ENCODE assay signal across 1 cellular context in the genomic region with DNA sequence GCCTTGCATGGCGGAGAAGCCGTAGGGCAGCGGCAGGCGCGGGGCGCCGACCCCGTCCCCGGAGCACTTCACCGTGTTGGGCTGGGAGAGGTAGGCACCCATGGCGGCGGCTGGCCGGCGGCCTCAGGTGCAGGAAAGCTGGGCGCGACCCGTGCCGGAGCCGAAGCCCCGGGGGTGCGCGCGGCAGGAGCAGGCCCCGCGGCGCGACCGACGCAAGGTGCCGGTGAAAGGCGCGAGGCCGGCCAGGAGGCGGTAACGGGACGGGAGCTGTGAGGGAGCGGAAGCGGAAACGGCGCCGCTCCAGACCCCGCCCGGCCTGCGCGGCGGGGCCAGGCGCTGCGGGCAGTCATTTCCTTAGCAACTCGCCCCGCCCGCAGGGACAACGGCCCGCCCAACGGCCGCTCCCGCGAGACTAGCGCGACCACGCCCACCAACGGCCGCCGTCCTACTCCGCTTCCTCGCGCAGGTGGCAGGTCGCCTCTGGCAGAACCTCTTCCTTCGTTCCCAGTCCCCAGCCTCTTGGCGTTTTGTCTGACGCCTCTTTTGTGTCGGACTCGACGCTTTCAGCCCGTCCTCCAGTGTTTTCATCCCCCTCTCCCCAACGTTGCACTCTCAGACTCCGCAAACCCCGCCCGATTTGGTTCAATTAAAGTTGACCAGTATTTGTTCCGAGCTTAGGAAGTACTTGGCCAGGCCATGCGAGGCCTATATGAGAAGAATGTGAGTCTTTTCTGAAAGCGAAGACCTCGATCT.
TF ChIP-seq lines count a peak whose summit lies in the region.

A gene with protein sequence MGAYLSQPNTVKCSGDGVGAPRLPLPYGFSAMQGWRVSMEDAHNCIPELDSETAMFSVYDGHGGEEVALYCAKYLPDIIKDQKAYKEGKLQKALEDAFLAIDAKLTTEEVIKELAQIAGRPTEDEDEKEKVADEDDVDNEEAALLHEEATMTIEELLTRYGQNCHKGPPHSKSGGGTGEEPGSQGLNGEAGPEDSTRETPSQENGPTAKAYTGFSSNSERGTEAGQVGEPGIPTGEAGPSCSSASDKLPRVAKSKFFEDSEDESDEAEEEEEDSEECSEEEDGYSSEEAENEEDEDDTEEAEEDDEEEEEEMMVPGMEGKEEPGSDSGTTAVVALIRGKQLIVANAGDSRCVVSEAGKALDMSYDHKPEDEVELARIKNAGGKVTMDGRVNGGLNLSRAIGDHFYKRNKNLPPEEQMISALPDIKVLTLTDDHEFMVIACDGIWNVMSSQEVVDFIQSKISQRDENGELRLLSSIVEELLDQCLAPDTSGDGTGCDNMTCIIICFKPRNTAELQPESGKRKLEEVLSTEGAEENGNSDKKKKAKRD (minus strand): TSS at position 271 of the 753 bp plus-strand sequence. CDS start 169 bp downstream, at position 102.

TF ChIP-seq in HepG2, 621 proteins besides CTCF, POLR2A, EP300 and RAD21 (continued from another document and continues in another):
- TF ChIP-seq TRAFD1 (CRISPR knock-in tag; IDR thresholded peaks at IDR 0.05; ENCODE audit: borderline replicate concordance) = 0 out of 2 replicates have a peak, but pooled peaks have one; percentile 54
- TF ChIP-seq CCAR2 (optimal IDR thresholded peaks at IDR 0.05; ENCODE audit: low read depth, low read length) = peak; percentile 84
- TF ChIP-seq, protein P1, sequence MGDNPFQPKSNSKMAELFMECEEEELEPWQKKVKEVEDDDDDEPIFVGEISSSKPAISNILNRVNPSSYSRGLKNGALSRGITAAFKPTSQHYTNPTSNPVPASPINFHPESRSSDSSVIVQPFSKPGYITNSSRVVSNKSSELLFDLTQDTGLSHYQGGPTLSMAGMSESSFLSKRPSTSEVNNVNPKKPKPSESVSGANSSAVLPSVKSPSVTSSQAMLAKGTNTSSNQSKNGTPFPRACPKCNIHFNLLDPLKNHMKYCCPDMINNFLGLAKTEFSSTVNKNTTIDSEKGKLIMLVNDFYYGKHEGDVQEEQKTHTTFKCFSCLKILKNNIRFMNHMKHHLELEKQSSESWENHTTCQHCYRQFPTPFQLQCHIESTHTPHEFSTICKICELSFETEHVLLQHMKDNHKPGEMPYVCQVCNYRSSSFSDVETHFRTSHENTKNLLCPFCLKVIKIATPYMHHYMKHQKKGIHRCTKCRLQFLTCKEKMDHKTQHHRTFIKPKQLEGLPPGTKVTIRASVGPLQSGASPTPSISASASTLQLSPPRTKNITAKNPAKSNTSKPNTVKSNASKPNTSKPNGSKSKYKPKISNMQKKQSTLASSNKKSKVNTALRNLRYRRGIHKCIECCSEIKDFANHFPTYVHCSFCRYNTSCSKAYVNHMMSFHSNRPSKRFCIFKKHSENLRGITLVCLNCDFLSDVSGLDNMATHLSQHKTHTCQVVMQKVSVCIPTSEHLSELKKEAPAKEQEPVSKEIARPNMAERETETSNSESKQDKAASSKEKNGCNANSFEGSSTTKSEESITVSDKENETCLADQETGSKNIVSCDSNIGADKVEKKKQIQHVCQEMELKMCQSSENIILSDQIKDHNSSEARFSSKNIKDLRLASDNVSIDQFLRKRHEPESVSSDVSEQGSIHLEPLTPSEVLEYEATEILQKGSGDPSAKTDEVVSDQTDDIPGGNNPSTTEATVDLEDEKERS (CRISPR knock-in tag; IDR thresholded peaks at IDR 0.05) = peak; percentile 73; the same call in 1 of the 2 replicates
- TF ChIP-seq SYNCRIP (IDR thresholded peaks at IDR 0.05; ENCODE audit: insufficient read depth, low read depth, low read length) = no peak
- TF ChIP-seq ZBTB26 (CRISPR knock-in tag; IDR thresholded peaks at IDR 0.05; ENCODE audit: borderline replicate concordance) = peak; percentile 74; the same call in 1 of the 2 replicates
- peak; percentile 31; the same call in 1 of the 2 replicates for TF ChIP-seq TBX3 (IDR thresholded peaks at IDR 0.05; ENCODE audit: borderline replicate concordance)
- peak; percentile 99 for TF ChIP-seq TAF1 (CRISPR knock-in tag; IDR thresholded peaks at IDR 0.05)
- peak; percentile 57 for TF ChIP-seq ZNF317 (CRISPR knock-in tag; IDR thresholded peaks at IDR 0.05)
- no peak for TF ChIP-seq ZFP36 (IDR thresholded peaks at IDR 0.05; ENCODE audit: borderline replicate concordance, low read depth, low read length, partially characterized antibody)
- no peak for TF ChIP-seq ZNF562 (CRISPR knock-in tag; IDR thresholded peaks at IDR 0.05; ENCODE audit: borderline replicate concordance)
- peak; percentile 74 for TF ChIP-seq ELF1 (CRISPR knock-in tag; IDR thresholded peaks at IDR 0.05)
- peak; percentile 19; the same call in 1 of the 2 replicates for TF ChIP-seq FOXM1 (CRISPR knock-in tag; IDR thresholded peaks at IDR 0.05)
- peak; percentile 88; the same call in 1 of the 2 replicates for TF ChIP-seq MXD1 (CRISPR knock-in tag; IDR thresholded peaks at IDR 0.05)
- peak; percentile 92 for TF ChIP-seq SALL1 (CRISPR knock-in tag; IDR thresholded peaks at IDR 0.05)
- no peak for TF ChIP-seq SNRNP70 (IDR thresholded peaks at IDR 0.05; ENCODE audit: low read depth, low read length)
- no peak for TF ChIP-seq HOXA7 (CRISPR knock-in tag; IDR thresholded peaks at IDR 0.05)
- no peak for TF ChIP-seq BCLAF1 (IDR thresholded peaks at IDR 0.05)
- TF ChIP-seq TRIM24 (CRISPR knock-in tag; IDR thresholded peaks at IDR 0.05) = no peak
- TF ChIP-seq FIP1L1 (IDR thresholded peaks at IDR 0.05; ENCODE audit: borderline replicate concordance, insufficient read depth, low read depth, low read length) = peak; percentile 83; the same call in 1 of the 2 replicates
- peak; percentile 75; the same call in 1 of the 2 replicates for TF ChIP-seq TFE3 (CRISPR knock-in tag; IDR thresholded peaks at IDR 0.05)
- no peak; the same call in 1 of the 2 replicates for TF ChIP-seq ZNF746 (CRISPR knock-in tag; IDR thresholded peaks at IDR 0.05)
- no peak for TF ChIP-seq SRF (IDR thresholded peaks at IDR 0.05; ENCODE audit: low read depth, low read length)
- peak; percentile 99 for TF ChIP-seq POLR2AphosphoS5 (IDR thresholded peaks at IDR 0.05; ENCODE audit: low read depth, low read length)
- peak; percentile 89 for TF ChIP-seq SNAPC2 (CRISPR knock-in tag; IDR thresholded peaks at IDR 0.05)
- peak; percentile 62; the same call in 1 of the 2 replicates for TF ChIP-seq ZNF33B (CRISPR knock-in tag; IDR thresholded peaks at IDR 0.05)
- TF ChIP-seq MIER3 (CRISPR knock-in tag; IDR thresholded peaks at IDR 0.05; ENCODE audit: borderline replicate concordance) = peak; percentile 51; the same call in 1 of the 2 replicates
- peak; percentile 48; the same call in 1 of the 2 replicates for TF ChIP-seq CREM (IDR thresholded peaks at IDR 0.05)
- TF ChIP-seq CREM (CRISPR knock-in tag; IDR thresholded peaks at IDR 0.05) = no peak
- peak; percentile 97 for TF ChIP-seq ZNF761 (CRISPR knock-in tag; conservative IDR thresholded peaks at IDR 0.05)
- TF ChIP-seq AGO1 (IDR thresholded peaks at IDR 0.05; ENCODE audit: low read depth, low read length, poor library complexity, severe bottlenecking) = peak; percentile 59
- no peak; the same call in 1 of the 2 replicates for TF ChIP-seq FOXK1 (CRISPR knock-in tag; IDR thresholded peaks at IDR 0.05; ENCODE audit: borderline replicate concordance, low read depth)
- TF ChIP-seq, protein P2, sequence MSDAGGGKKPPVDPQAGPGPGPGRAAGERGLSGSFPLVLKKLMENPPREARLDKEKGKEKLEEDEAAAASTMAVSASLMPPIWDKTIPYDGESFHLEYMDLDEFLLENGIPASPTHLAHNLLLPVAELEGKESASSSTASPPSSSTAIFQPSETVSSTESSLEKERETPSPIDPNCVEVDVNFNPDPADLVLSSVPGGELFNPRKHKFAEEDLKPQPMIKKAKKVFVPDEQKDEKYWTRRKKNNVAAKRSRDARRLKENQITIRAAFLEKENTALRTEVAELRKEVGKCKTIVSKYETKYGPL (CRISPR knock-in tag; IDR thresholded peaks at IDR 0.05) = no peak; the same call in 1 of the 2 replicates
- TF ChIP-seq NR2C2 (CRISPR knock-in tag; IDR thresholded peaks at IDR 0.05; ENCODE audit: borderline replicate concordance) = peak; percentile 83
- TF ChIP-seq ZNF496 (CRISPR knock-in tag; IDR thresholded peaks at IDR 0.05; ENCODE audit: insufficient replicate concordance) = no peak
- TF ChIP-seq ZNF33A (CRISPR knock-in tag; IDR thresholded peaks at IDR 0.05; ENCODE audit: borderline replicate concordance) = no peak
- peak; percentile 99 for TF ChIP-seq POLR2G (IDR thresholded peaks at IDR 0.05; ENCODE audit: low read depth, low read length)
- 0 out of 2 replicates have a peak, but pooled peaks have one; percentile 58 for TF ChIP-seq ZBTB7A (CRISPR knock-in tag; IDR thresholded peaks at IDR 0.05)
- no peak for TF ChIP-seq STAT5B (CRISPR knock-in tag; IDR thresholded peaks at IDR 0.05)
- TF ChIP-seq, protein P3, sequence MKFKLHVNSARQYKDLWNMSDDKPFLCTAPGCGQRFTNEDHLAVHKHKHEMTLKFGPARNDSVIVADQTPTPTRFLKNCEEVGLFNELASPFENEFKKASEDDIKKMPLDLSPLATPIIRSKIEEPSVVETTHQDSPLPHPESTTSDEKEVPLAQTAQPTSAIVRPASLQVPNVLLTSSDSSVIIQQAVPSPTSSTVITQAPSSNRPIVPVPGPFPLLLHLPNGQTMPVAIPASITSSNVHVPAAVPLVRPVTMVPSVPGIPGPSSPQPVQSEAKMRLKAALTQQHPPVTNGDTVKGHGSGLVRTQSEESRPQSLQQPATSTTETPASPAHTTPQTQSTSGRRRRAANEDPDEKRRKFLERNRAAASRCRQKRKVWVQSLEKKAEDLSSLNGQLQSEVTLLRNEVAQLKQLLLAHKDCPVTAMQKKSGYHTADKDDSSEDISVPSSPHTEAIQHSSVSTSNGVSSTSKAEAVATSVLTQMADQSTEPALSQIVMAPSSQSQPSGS (CRISPR knock-in tag; IDR thresholded peaks at IDR 0.05) = no peak; the same call in 1 of the 2 replicates
- no peak for TF ChIP-seq TCF7L2 (IDR thresholded peaks at IDR 0.05; ENCODE audit: low read depth, low read length)
- TF ChIP-seq, protein P4, sequence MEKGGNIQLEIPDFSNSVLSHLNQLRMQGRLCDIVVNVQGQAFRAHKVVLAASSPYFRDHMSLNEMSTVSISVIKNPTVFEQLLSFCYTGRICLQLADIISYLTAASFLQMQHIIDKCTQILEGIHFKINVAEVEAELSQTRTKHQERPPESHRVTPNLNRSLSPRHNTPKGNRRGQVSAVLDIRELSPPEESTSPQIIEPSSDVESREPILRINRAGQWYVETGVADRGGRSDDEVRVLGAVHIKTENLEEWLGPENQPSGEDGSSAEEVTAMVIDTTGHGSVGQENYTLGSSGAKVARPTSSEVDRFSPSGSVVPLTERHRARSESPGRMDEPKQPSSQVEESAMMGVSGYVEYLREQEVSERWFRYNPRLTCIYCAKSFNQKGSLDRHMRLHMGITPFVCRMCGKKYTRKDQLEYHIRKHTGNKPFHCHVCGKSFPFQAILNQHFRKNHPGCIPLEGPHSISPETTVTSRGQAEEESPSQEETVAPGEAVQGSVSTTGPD (CRISPR knock-in tag; IDR thresholded peaks at IDR 0.05) = no peak
- TF ChIP-seq ZNF790 (CRISPR knock-in tag; IDR thresholded peaks at IDR 0.05; ENCODE audit: borderline replicate concordance) = peak; percentile 73; the same call in 1 of the 2 replicates
- peak; percentile 93; the same call in 1 of the 2 replicates for TF ChIP-seq EEA1 (CRISPR knock-in tag; IDR thresholded peaks at IDR 0.05; ENCODE audit: borderline replicate concordance)
